In the genomic region with DNA sequence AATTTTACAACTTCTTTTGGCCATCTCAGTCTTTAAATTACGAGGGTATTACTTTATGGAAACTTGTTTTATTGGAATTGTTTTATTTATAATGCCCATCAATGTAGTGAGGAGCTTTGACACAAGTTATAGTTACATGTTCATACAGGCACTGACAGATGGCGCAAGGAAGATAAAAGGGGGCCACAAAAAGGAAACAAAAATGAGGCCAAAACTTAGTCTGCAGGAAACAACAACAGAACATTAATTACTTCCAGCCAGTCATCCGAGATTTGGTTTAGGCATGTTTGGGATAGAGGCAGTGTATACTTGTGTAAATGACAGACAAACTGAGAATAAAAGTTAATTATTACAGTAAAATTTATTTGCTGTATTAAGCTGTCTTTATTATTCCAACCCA, we compare ENCODE assay signal across 26 cellular contexts. TPM values are rescaled to one million over a fixed set of nuclear protein-coding genes. Genes with fewer than 3 reads are reported as not detected.
DNase-seq lines count a peak whose midpoint lies in the region; ATAC-seq and TF ChIP-seq lines count a peak whose summit lies in the region.
"Had no signal": no experiment of that assay in that cellular context is flagged by ENCODE, and none has a peak within 500 bp of the region (broad histone marks: within the 10 kb centered on the region; RNA-seq: fewer than 3 reads in every experiment).

No MANE protein-coding gene starts in this region.

- H3K27me3 Mint-ChIP-seq in T-helper 17 cell = no peaks in the 10 kb centered on the region
- H3K27me3 Mint-ChIP-seq: activated B cell treated with CpG ODN at 0.5 μM for 24 hours; activated naive CD8-positive, alpha-beta T cell treated with anti-CD3 and anti-CD28 coated beads, Interleukin-2, amount 50 U/mL, for 24 hours; activated T-helper 17 cell treated with anti-CD3 and anti-CD28 coated beads, Interleukin-2, amount 50 U/mL, for 72 hours; CD8-positive, alpha-beta memory T cell had no signal

- peaks cover 35% of the 10 kb centered on the region for H3K4me1 ChIP-seq in HEK293 (ENCODE audit: control insufficient read depth, insufficient read depth, low read length)
- peaks cover 95 to 97% of the 10 kb centered on the region in 2 donors for H3K4me1 ChIP-seq in gastrocnemius medialis
- peaks cover 3% of the 10 kb centered on the region for H3K4me1 ChIP-seq in effector memory CD4-positive, alpha-beta T cell (ENCODE audit: control insufficient read depth, insufficient read depth, low read length, poor library complexity, severe bottlenecking)
- H3K4me1 ChIP-seq: right lobe of liver had no signal

- in situ Hi-C loops in gastrocnemius medialis (cut with MboI; ENCODE audit: low sequenced_read_pairs in 4 of 4) = loop anchor here in 2 of 4 donors (10.0 to 25.0 kb wide), 3 partner anchors 132 to 532 kb away; no protein-coding TSS in a partner anchor

- H3K4me3 Mint-ChIP-seq in T-helper 17 cell = no peak overlapping the region
- H3K4me3 Mint-ChIP-seq: activated B cell treated with CpG ODN at 0.5 μM for 24 hours; activated naive CD8-positive, alpha-beta T cell treated with anti-CD3 and anti-CD28 coated beads, Interleukin-2, amount 50 U/mL, for 24 hours; activated T-helper 17 cell treated with anti-CD3 and anti-CD28 coated beads, Interleukin-2, amount 50 U/mL, for 72 hours; T-helper 2 cell treated with Interferon-gamma antibody and Interleukin-4, amounts not matched to agents 5 μg/mL and 100 μg/mL, for 36 hours had no signal

- peak overlapping the region; percentile 47 for H3K27ac Mint-ChIP-seq in T-helper 17 cell
- H3K27ac Mint-ChIP-seq: activated B cell treated with CpG ODN at 0.5 μM for 24 hours; activated naive CD8-positive, alpha-beta T cell treated with anti-CD3 and anti-CD28 coated beads, Interleukin-2, amount 50 U/mL, for 24 hours; activated T-helper 17 cell treated with anti-CD3 and anti-CD28 coated beads, Interleukin-2, amount 50 U/mL, for 72 hours; CD8-positive, alpha-beta memory T cell; T-helper 2 cell treated with Interferon-gamma antibody and Interleukin-4, amounts not matched to agents 5 μg/mL and 100 μg/mL, for 36 hours had no signal

- CTCF ChIA-PET in HEK293 (lab: Yijun Ruan, JAX) = interaction anchor here (0.5 to 6.7 kb wide), 6 partner anchors 12 to 532 kb away, joined by 3 to 156 read pairs (median 7); partner anchors contain the start of gene ARMC2

- no peaks in the 10 kb centered on the region for H3K36me3 Mint-ChIP-seq in T-helper 17 cell (ENCODE audit: low read depth)
- H3K36me3 Mint-ChIP-seq: CD8-positive, alpha-beta memory T cell had no signal

- H3K27ac ChIP-seq in HEK293 (ENCODE audit: extremely low read depth, low read depth, low read length) (no peak overlapping the region), gastrocnemius medialis (peak overlapping the region in 3 of 4 donors; percentile 93 to 98 (median 96))
- H3K27ac ChIP-seq in effector memory CD4-positive, alpha-beta T cell (ENCODE audit: insufficient read depth, low read length, poor library complexity, severe bottlenecking) = no peak overlapping the region
- H3K27ac ChIP-seq: body of pancreas, esophagus muscularis mucosa, parathyroid adenoma, right lobe of liver, thoracic aorta, uterus had no signal

- DNase-seq in T-helper 17 cell (no peak), epithelial cell of esophagus (ENCODE audit: low read depth) (peak; percentile 19), gastrocnemius medialis (no peak), pons (ENCODE audit: low spot score) (no peak)
- DNase-seq in effector memory CD4-positive, alpha-beta T cell = no peak
- DNase-seq: activated B cell treated with CpG ODN at 0.5 μM for 24 hours; activated CD4-positive, alpha-beta T cell treated with anti-CD3 and anti-CD28 coated beads, Interleukin-2, amount 50 U/mL, for 4 hours; activated CD8-positive, alpha-beta memory T cell treated with anti-CD3 and anti-CD28 coated beads, Interleukin-2, amount 50 U/mL, for 48 hours; activated naive CD8-positive, alpha-beta T cell treated with anti-CD3 and anti-CD28 coated beads, Interleukin-2, amount 50 U/mL, for 24 hours; body of pancreas; CD8-positive, alpha-beta memory T cell; mammary epithelial cell; NCI-H187 treated with DMSO at 0.1 percent for 48 hours; NCI-H748 treated with DMSO at 0.1 percent for 48 hours; right lobe of liver; stimulated activated CD4-positive, alpha-beta T cell treated with anti-CD3 and anti-CD28 coated beads, Interleukin-12 subunit alpha, Interleukin-12 subunit beta, amount 100 ng/mL, for 4 hours; stimulated activated CD4-positive, alpha-beta T cell treated with anti-CD3 and anti-CD28 coated beads, Interleukin-4, amount 100 ng/mL, for 4 hours; stimulated activated naive CD4-positive, alpha-beta T cell; uterus had no signal

- no peak for TF ChIP-seq CTCF in HEK293 (tag by site-specific recombination; IDR thresholded peaks at IDR 0.05)
- TF ChIP-seq CTCF in epithelial cell of esophagus (IDR thresholded peaks at IDR 0.05; ENCODE audit: insufficient read depth, low read depth, low read length, missing control alignments) = no peak
- TF ChIP-seq CTCF in gastrocnemius medialis (IDR thresholded peaks at IDR 0.05 in 4 of 5, conservative IDR thresholded peaks at IDR 0.05 in 1 of 5) = no peak

- H3K36me3 ChIP-seq in HEK293 (ENCODE audit: control insufficient read depth in 2 of 2, insufficient read depth in 1 of 2, low read length in 2 of 2) (no peaks in the 10 kb centered on the region), gastrocnemius medialis (no peaks in the 10 kb centered on the region)
- no peaks in the 10 kb centered on the region for H3K36me3 ChIP-seq in effector memory CD4-positive, alpha-beta T cell (ENCODE audit: control insufficient read depth, insufficient read depth, low read length)
- H3K36me3 ChIP-seq: esophagus muscularis mucosa, right lobe of liver, thoracic aorta, uterus had no signal

- POLR2A ChIA-PET in HEK293 (lab: Yijun Ruan, JAX) = interaction anchor here (2.0 kb wide), 1 partner anchor 18 kb away, joined by 9 read pairs; the partner anchor contains the start of genes CEP57L1 and SESN1

- H3K4me3 ChIP-seq in HEK293 (ENCODE audit: low read depth, low read length) = no peak overlapping the region
- no peak overlapping the region for H3K4me3 ChIP-seq in epithelial cell of esophagus (ENCODE audit: low read length)
- no peak overlapping the region for H3K4me3 ChIP-seq in gastrocnemius medialis
- no peak overlapping the region for H3K4me3 ChIP-seq in effector memory CD4-positive, alpha-beta T cell (ENCODE audit: insufficient read depth, low read depth, low read length, poor library complexity, severe bottlenecking)
- H3K4me3 ChIP-seq: body of pancreas, esophagus muscularis mucosa, right lobe of liver, thoracic aorta, uterus had no signal

- peaks cover 18% of the 10 kb centered on the region for H3K4me1 Mint-ChIP-seq in T-helper 17 cell

- ATAC-seq in T-helper 17 cell (no peak), gastrocnemius medialis (no peak), HG03097 (IDR thresholded peaks at IDR 0.05; ENCODE audit: low FRiP score, unreplicated experiment) (no peak)
- ATAC-seq: activated naive CD8-positive, alpha-beta T cell treated with anti-CD3 and anti-CD28 coated beads, Interleukin-2, amount 50 U/mL, for 24 hours; activated T-helper 17 cell treated with anti-CD3 and anti-CD28 coated beads, Interleukin-2, amount 50 U/mL, for 72 hours; body of pancreas; right lobe of liver had no signal

- no peaks in the 10 kb centered on the region for H3K27me3 ChIP-seq in gastrocnemius medialis
- no peaks in the 10 kb centered on the region for H3K27me3 ChIP-seq in effector memory CD4-positive, alpha-beta T cell (replicated peaks; ENCODE audit: control insufficient read depth, insufficient read depth, low read length, poor library complexity, severe bottlenecking)
- H3K27me3 ChIP-seq: body of pancreas, esophagus muscularis mucosa, right lobe of liver, uterus had no signal

- no peak for TF ChIP-seq POLR2A in gastrocnemius medialis (IDR thresholded peaks at IDR 0.05)

- H3K9me3 ChIP-seq in HEK293 (ENCODE audit: control insufficient read depth, insufficient read depth, low read depth, low read length) (no peaks in the 10 kb centered on the region), T-helper 17 cell (ENCODE audit: control insufficient read depth, low read length, poor library complexity, severe bottlenecking) (no peaks in the 10 kb centered on the region), gastrocnemius medialis (no peaks in the 10 kb centered on the region)
- no peaks in the 10 kb centered on the region for H3K9me3 ChIP-seq in effector memory CD4-positive, alpha-beta T cell (ENCODE audit: control insufficient read depth, low read length)
- H3K9me3 ChIP-seq: body of pancreas, esophagus muscularis mucosa, right lobe of liver, thoracic aorta, uterus had no signal

- intact Hi-C loops in gastrocnemius medialis (cut with DNase I; ENCODE audit: low total_unique reads) = loop anchor here (10.0 kb wide), 1 partner anchor 292 kb away; no protein-coding TSS in a partner anchor

TF ChIP-seq in HEK293, 187 proteins besides CTCF, POLR2A, EP300 and RAD21 (continues in another document):
- TF ChIP-seq ZNF26 (tag by site-specific recombination; IDR thresholded peaks at IDR 0.05) (no peak), YY1 (tag by site-specific recombination; IDR thresholded peaks at IDR 0.05) (no peak), GFI1B (tag by site-specific recombination; IDR thresholded peaks at IDR 0.05) (no peak), ZNF530 (tag by site-specific recombination; IDR thresholded peaks at IDR 0.05; ENCODE audit: low read depth) (no peak), ZNF140 (tag by site-specific recombination; IDR thresholded peaks at IDR 0.05) (no peak)

RNA-seq across cellular contexts. Expression of gene SESN1, which starts 18.2 kb away (rescaled TPM):
- total RNA-seq in T-helper 17 cell = 10 to 100 TPM; 69.6 to 97.3 TPM
- total RNA-seq in gastrocnemius medialis = 100 to 1,000 TPM in 3 of 4 donors, 10 to 100 TPM in 1; 73.3 to 253 (median 128) TPM

RNA-seq across cellular contexts. Expression of gene CEP57L1, which starts 18.9 kb away (rescaled TPM):
- total RNA-seq in T-helper 17 cell (1 to 10 TPM; 4.6 to 9.7 TPM), gastrocnemius medialis (10 to 100 TPM; 10.3 to 29.7 (median 17.5) TPM)

Comparison
In these comparisons a context has a peak if more than half of its experiments do, and no peak if none do; other contexts are left out.
1. H3K27ac ChIP-seq: peak in gastrocnemius medialis (3 of 4); none in HEK293 (single experiment) and effector memory CD4-positive, alpha-beta T cell (single experiment).